In genomic region chr6:64680446-64680845, GRCh38 we compare ENCODE assay signal across 25 cellular contexts.
A peak's percentile ranks its signal among the peaks of the same experiment; 100 is the strongest.
DNase-seq lines count a peak whose midpoint lies in the region; ATAC-seq and TF ChIP-seq lines count a peak whose summit lies in the region.
"Had no signal": no experiment of that assay in that cellular context is flagged by ENCODE, and none has a peak within 500 bp of the region (broad histone marks: within the 10 kb centered on the region; RNA-seq: fewer than 3 reads in every experiment).

No MANE protein-coding gene starts in this region.

- DNase-seq in CMK (ENCODE audit: low read depth) (peak; percentile 5), Panc1 (ENCODE audit: low read depth, low spot score) (no peak), astrocyte of the hippocampus (ENCODE audit: low read depth, low spot score) (peak; percentile 9), iris pigment epithelial cell (ENCODE audit: low read depth) (peak; percentile 60), anterior cingulate cortex (lab: John Stamatoyannopoulos, UW) (no peak)
- DNase-seq in effector CD8-positive, alpha-beta T cell (lab: John Stamatoyannopoulos, UW): no peak
- DNase-seq: activated CD4-positive, alpha-beta T cell treated with anti-CD3 and anti-CD28 coated beads, Interleukin-2, amount 50 U/mL, for 1 hour; activated CD8-positive, alpha-beta memory T cell treated with anti-CD3 and anti-CD28 coated beads, Interleukin-2, amount 50 U/mL, for 4 hours; adrenal gland; cerebellar nuclear complex; effector memory CD8-positive, alpha-beta T cell; GM23248; hippocampal formation; kidney; naive thymus-derived CD8-positive, alpha-beta T cell; NCI-H2171 treated with DMSO at 0.1 percent for 48 hours; NCI-H748 treated with DMSO at 0.1 percent for 48 hours; stimulated activated CD4-positive, alpha-beta T cell treated with anti-CD3 and anti-CD28 coated beads, Interleukin-4, amount 100 ng/mL, for 1 hour; stomach; upper lobe of left lung had no signal

- ATAC-seq in Panc1: peak; percentile 66; the same call in 1 of the 2 replicates
- ATAC-seq in GM21717 (IDR thresholded peaks at IDR 0.05; ENCODE audit: unreplicated experiment): no peak
- ATAC-seq in HG03175 (IDR thresholded peaks at IDR 0.05; ENCODE audit: unreplicated experiment): no peak
- ATAC-seq: A549; effector memory CD8-positive, alpha-beta T cell; naive thymus-derived CD8-positive, alpha-beta T cell had no signal

- no peaks in the 10 kb centered on the region for H3K9me3 ChIP-seq in Panc1 (ENCODE audit: control insufficient read depth, insufficient read depth, low read depth, low read length)
- H3K9me3 ChIP-seq: A549, adrenal gland, BLaER1, stomach, upper lobe of left lung had no signal

- no TSS peak for BruUV-seq in Panc1 (replicated peaks; lab: Mats Ljungman, UMichigan)

- H3K36me3 ChIP-seq in Panc1 (ENCODE audit: control insufficient read depth, insufficient read depth, low read length): no peaks in the 10 kb centered on the region
- H3K36me3 ChIP-seq: adrenal gland, BLaER1, stomach, upper lobe of left lung had no signal

- H3K4me1 ChIP-seq in Panc1 (ENCODE audit: control insufficient read depth, insufficient read depth, low read length): no peaks in the 10 kb centered on the region
- H3K4me1 ChIP-seq: A549, adrenal gland, BLaER1, stomach, upper lobe of left lung had no signal

- CTCF ChIA-PET in Panc1 (lab: Charles Lee): no interaction called here

- no peaks in the 10 kb centered on the region for H3K27me3 ChIP-seq in Panc1 (ENCODE audit: control insufficient read depth, insufficient read depth, low read length)
- H3K27me3 ChIP-seq: adrenal gland, BLaER1, stomach, upper lobe of left lung had no signal

- POLR2A ChIA-PET in Panc1 (lab: Charles Lee): interaction anchor here (0.7 kb wide), 1 partner anchor 18 kb away, joined by 3 read pairs; no protein-coding TSS in a partner anchor

- intact Hi-C loops in Panc1 (cut with micrococcal nuclease; ENCODE audit: unreplicated experiment): no loop called here

- in situ Hi-C loops in Panc1 (cut with HindIII; ENCODE audit: low pct_unique_long_range_greater_than_20kb, low sequenced_read_pairs): no loop called here

- no peak overlapping the region for H3K27ac ChIP-seq in Panc1 (ENCODE audit: low read length)
- H3K27ac ChIP-seq: A549, adrenal gland, BLaER1, GM23248, SK-N-MC, upper lobe of left lung had no signal

- H3K4me3 ChIP-seq in Panc1 (ENCODE audit: low read depth in 2 of 2, low read length in 2 of 2): no peak overlapping the region
- H3K4me3 ChIP-seq: A549, adrenal gland, BLaER1, GM23248, SK-N-MC, stomach, upper lobe of left lung had no signal

- TF ChIP-seq CTCF in Panc1 (IDR thresholded peaks at IDR 0.05): no peak

Comparison
In these comparisons a context has a peak if more than half of its experiments do, and no peak if none do; other contexts are left out.
1. DNase-seq: peak in CMK (single experiment), astrocyte of the hippocampus (single experiment) and iris pigment epithelial cell (single experiment); none in Panc1 (single experiment), anterior cingulate cortex (0 of 58) and effector CD8-positive, alpha-beta T cell (single experiment).